In genomic region chr2:1708476-1709334, GRCh38 we compare ENCODE assay signal across 1 cellular context.
TF ChIP-seq lines count a peak whose summit lies in the region.

No MANE protein-coding gene starts in this region.

TF ChIP-seq in WTC11, 78 proteins besides CTCF, POLR2A, EP300 and RAD21 (continued from another document):
- no peak for TF ChIP-seq E2F1 (CRISPR knock-in tag; IDR thresholded peaks at IDR 0.05)
- TF ChIP-seq ZNF138 (CRISPR knock-in tag; conservative IDR thresholded peaks at IDR 0.05) = no peak
- TF ChIP-seq NFYB (CRISPR knock-in tag; conservative IDR thresholded peaks at IDR 0.05; ENCODE audit: low read depth) = no peak
- no peak for TF ChIP-seq ZNF232 (CRISPR knock-in tag; IDR thresholded peaks at IDR 0.05)
- no peak for TF ChIP-seq ESRRA (CRISPR knock-in tag; IDR thresholded peaks at IDR 0.05; ENCODE audit: borderline replicate concordance)
- no peak for TF ChIP-seq ZMAT4 (CRISPR knock-in tag; IDR thresholded peaks at IDR 0.05)
- TF ChIP-seq JUN (CRISPR knock-in tag; IDR thresholded peaks at IDR 0.05) = no peak
